ENCODE assay signal across 1 cellular context in genomic region chr12:31715283-31715825, GRCh38.
TF ChIP-seq lines count a peak whose summit lies in the region.

No MANE protein-coding gene starts in this region.

TF ChIP-seq in K562, 482 proteins besides CTCF, POLR2A, EP300 and RAD21 (continued from another document and continues in another):
- no peak for TF ChIP-seq ZNF407 (IDR thresholded peaks at IDR 0.05; ENCODE audit: low read depth)
- peak; percentile 46 for TF ChIP-seq SMAD4 (CRISPR knock-in tag; conservative IDR thresholded peaks at IDR 0.05)
- no peak for TF ChIP-seq ZNF282 (CRISPR knock-in tag; IDR thresholded peaks at IDR 0.05)
- peak; percentile 59 for TF ChIP-seq ASH1L (IDR thresholded peaks at IDR 0.05; ENCODE audit: borderline replicate concordance, low read depth, partially characterized antibody)
- TF ChIP-seq ZNF699 (CRISPR knock-in tag; IDR thresholded peaks at IDR 0.05; ENCODE audit: insufficient replicate concordance), result no peak
- no peak for TF ChIP-seq KLF13 (tag; IDR thresholded peaks at IDR 0.05; ENCODE audit: borderline replicate concordance, low read depth)
- no peak for TF ChIP-seq KAT2B (IDR thresholded peaks at IDR 0.05; ENCODE audit: low read depth, low read length)
- no peak for TF ChIP-seq TFAP4 (CRISPR knock-in tag; IDR thresholded peaks at IDR 0.05; ENCODE audit: borderline replicate concordance)
- TF ChIP-seq HEY1 (CRISPR knock-in tag; IDR thresholded peaks at IDR 0.05; ENCODE audit: borderline replicate concordance), result 0 out of 2 replicates have a peak, but pooled peaks have one; percentile 37
- peak; percentile 32 to 34 for TF ChIP-seq E2F6 (IDR thresholded peaks at IDR 0.05; ENCODE audit: borderline replicate concordance in 1 of 2, extremely low read depth in 1 of 2, insufficient read depth in 1 of 2, insufficient read length in 1 of 2, low read depth in 1 of 2, low read length in 1 of 2, poor library complexity in 1 of 2, severe bottlenecking in 1 of 2)
- TF ChIP-seq ZNF717 (CRISPR knock-in tag; IDR thresholded peaks at IDR 0.05), result no peak
- TF ChIP-seq, protein P1, sequence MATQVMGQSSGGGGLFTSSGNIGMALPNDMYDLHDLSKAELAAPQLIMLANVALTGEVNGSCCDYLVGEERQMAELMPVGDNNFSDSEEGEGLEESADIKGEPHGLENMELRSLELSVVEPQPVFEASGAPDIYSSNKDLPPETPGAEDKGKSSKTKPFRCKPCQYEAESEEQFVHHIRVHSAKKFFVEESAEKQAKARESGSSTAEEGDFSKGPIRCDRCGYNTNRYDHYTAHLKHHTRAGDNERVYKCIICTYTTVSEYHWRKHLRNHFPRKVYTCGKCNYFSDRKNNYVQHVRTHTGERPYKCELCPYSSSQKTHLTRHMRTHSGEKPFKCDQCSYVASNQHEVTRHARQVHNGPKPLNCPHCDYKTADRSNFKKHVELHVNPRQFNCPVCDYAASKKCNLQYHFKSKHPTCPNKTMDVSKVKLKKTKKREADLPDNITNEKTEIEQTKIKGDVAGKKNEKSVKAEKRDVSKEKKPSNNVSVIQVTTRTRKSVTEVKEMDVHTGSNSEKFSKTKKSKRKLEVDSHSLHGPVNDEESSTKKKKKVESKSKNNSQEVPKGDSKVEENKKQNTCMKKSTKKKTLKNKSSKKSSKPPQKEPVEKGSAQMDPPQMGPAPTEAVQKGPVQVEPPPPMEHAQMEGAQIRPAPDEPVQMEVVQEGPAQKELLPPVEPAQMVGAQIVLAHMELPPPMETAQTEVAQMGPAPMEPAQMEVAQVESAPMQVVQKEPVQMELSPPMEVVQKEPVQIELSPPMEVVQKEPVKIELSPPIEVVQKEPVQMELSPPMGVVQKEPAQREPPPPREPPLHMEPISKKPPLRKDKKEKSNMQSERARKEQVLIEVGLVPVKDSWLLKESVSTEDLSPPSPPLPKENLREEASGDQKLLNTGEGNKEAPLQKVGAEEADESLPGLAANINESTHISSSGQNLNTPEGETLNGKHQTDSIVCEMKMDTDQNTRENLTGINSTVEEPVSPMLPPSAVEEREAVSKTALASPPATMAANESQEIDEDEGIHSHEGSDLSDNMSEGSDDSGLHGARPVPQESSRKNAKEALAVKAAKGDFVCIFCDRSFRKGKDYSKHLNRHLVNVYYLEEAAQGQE (CRISPR knock-in tag; IDR thresholded peaks at IDR 0.05; ENCODE audit: low read depth), result no peak
- TF ChIP-seq, protein P2, sequence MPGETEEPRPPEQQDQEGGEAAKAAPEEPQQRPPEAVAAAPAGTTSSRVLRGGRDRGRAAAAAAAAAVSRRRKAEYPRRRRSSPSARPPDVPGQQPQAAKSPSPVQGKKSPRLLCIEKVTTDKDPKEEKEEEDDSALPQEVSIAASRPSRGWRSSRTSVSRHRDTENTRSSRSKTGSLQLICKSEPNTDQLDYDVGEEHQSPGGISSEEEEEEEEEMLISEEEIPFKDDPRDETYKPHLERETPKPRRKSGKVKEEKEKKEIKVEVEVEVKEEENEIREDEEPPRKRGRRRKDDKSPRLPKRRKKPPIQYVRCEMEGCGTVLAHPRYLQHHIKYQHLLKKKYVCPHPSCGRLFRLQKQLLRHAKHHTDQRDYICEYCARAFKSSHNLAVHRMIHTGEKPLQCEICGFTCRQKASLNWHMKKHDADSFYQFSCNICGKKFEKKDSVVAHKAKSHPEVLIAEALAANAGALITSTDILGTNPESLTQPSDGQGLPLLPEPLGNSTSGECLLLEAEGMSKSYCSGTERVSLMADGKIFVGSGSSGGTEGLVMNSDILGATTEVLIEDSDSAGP (CRISPR knock-in tag; IDR thresholded peaks at IDR 0.05), result no peak
- no peak for TF ChIP-seq RBM22 (IDR thresholded peaks at IDR 0.05; ENCODE audit: low read depth, low read length, poor library complexity, severe bottlenecking)
- no peak for TF ChIP-seq ERF (CRISPR knock-in tag; IDR thresholded peaks at IDR 0.05)
- peak in 1 of 2 experiments; percentile 92; a peak in 2 of 4 replicates for TF ChIP-seq RCOR1 (IDR thresholded peaks at IDR 0.05; ENCODE audit: borderline replicate concordance in 1 of 2, low read depth in 2 of 2, low read length in 2 of 2)
- 0 out of 2 replicates have a peak, but pooled peaks have one; percentile 13 for TF ChIP-seq HINFP (tag; conservative IDR thresholded peaks at IDR 0.05; ENCODE audit: low read depth)
- TF ChIP-seq ZNF655 (CRISPR knock-in tag; IDR thresholded peaks at IDR 0.05), result 0 out of 2 replicates have a peak, but pooled peaks have one; percentile 9
- no peak for TF ChIP-seq SRSF3 (IDR thresholded peaks at IDR 0.05; ENCODE audit: insufficient read depth, low read length)
- no peak for TF ChIP-seq E2F5 (CRISPR knock-in tag; IDR thresholded peaks at IDR 0.05)
- no peak for TF ChIP-seq MIER1 (IDR thresholded peaks at IDR 0.05; ENCODE audit: low read depth)
- TF ChIP-seq TAF7 (tag; IDR thresholded peaks at IDR 0.05), result peak; percentile 71
- TF ChIP-seq, protein P3, sequence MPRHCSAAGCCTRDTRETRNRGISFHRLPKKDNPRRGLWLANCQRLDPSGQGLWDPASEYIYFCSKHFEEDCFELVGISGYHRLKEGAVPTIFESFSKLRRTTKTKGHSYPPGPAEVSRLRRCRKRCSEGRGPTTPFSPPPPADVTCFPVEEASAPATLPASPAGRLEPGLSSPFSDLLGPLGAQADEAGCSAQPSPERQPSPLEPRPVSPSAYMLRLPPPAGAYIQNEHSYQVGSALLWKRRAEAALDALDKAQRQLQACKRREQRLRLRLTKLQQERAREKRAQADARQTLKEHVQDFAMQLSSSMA (CRISPR knock-in tag; IDR thresholded peaks at IDR 0.05), result no peak
- TF ChIP-seq PHF8 (IDR thresholded peaks at IDR 0.05; ENCODE audit: borderline replicate concordance, low read length), result peak; percentile 40; the same call in 1 of the 2 replicates
- TF ChIP-seq PBX2 (CRISPR knock-in tag; IDR thresholded peaks at IDR 0.05; ENCODE audit: low read depth), result no peak
- TF ChIP-seq PBX2 (tag; conservative IDR thresholded peaks at IDR 0.05; ENCODE audit: low read depth), result 0 out of 2 replicates have a peak, but pooled peaks have one; percentile 11
- peak; percentile 38 for TF ChIP-seq HMGN3 (IDR thresholded peaks at IDR 0.05; ENCODE audit: borderline replicate concordance, extremely low read depth, insufficient read length, low read depth, low read length)
- TF ChIP-seq, protein P4, sequence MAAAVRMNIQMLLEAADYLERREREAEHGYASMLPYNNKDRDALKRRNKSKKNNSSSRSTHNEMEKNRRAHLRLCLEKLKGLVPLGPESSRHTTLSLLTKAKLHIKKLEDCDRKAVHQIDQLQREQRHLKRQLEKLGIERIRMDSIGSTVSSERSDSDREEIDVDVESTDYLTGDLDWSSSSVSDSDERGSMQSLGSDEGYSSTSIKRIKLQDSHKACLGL (CRISPR knock-in tag; IDR thresholded peaks at IDR 0.05; ENCODE audit: borderline replicate concordance, poor library complexity, severe bottlenecking), result no peak
